ENCODE assay signal across 24 cellular contexts in the genomic region with DNA sequence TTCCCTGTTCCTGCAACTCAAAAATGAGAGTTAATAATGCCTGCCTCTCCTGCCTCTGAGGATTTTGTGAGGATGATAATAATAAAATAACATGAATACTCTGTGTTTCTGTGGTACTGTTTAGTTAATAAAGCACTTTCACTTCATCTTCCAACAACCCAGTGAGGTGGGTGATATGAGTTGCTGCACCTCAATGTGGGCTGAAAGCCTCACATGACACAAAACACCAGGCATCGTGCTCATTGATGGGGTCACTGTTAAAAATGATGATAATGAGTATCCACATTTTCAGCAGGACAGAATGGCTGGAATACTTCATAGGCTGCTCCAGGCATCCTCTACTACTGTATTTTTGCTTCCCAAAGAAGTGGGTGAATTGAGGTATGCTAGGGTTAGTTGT.
DNase-seq lines count a peak whose midpoint lies in the region; ATAC-seq, FAIRE-seq and TF ChIP-seq lines count a peak whose summit lies in the region.
"Had no signal": no experiment of that assay in that cellular context is flagged by ENCODE, and none has a peak within 500 bp of the region (broad histone marks: within the 10 kb centered on the region; RNA-seq: fewer than 3 reads in every experiment).

No MANE protein-coding gene starts in this region.

- DNase-seq in A549 (ENCODE audit: low read depth in 1 of 2, low spot score in 1 of 2), result no peak
- DNase-seq in globus pallidus (ENCODE audit: low spot score), result no peak
- DNase-seq in SK-N-DZ (ENCODE audit: low spot score), result no peak
- DNase-seq in heart left ventricle, result no peak
- DNase-seq: 8988T; CD8-positive, alpha-beta T cell; COR-L47; DMS 273 treated with DMSO at 0.1 percent for 48 hours; DMS53; DND-41; EL; GM23248; H7; HFFc6; Karpas-422; KBM-7 had no signal

- peak; percentile 18 for FAIRE-seq in A549 (lab: Jason Lieb, UNC)
- FAIRE-seq: HepG2 had no signal

- TF ChIP-seq RAD21 in A549 (conservative IDR thresholded peaks at IDR 0.05 in 1 of 2, IDR thresholded peaks at IDR 0.05 in 1 of 2), result no peak

- intact Hi-C loops in heart left ventricle (cut with DNase I), result no loop called here

- no peaks in the 10 kb centered on the region for H3K36me3 ChIP-seq in heart left ventricle
- H3K36me3 ChIP-seq: BLaER1 treated with 17β-estradiol and CSF1 and Interleukin-3, amounts not matched to agents 10 nM and 100 nM had no signal

- H3K4me3 ChIP-seq in A549, result no peak overlapping the region
- no peak overlapping the region for H3K4me3 ChIP-seq in heart left ventricle
- H3K4me3 ChIP-seq: BLaER1 treated with 17β-estradiol and CSF1 and Interleukin-3, amounts not matched to agents 10 nM and 100 nM; GM23248 had no signal

- POLR2A ChIA-PET in A549 (lab: Yijun Ruan, JAX), result no interaction called here

- H3K9me3 ChIP-seq in A549 (no peaks in the 10 kb centered on the region), heart left ventricle (no peaks in the 10 kb centered on the region)
- H3K9me3 ChIP-seq: BLaER1 treated with 17β-estradiol and CSF1 and Interleukin-3, amounts not matched to agents 10 nM and 100 nM had no signal

- ATAC-seq in A549 (no peak), GM18511 (IDR thresholded peaks at IDR 0.05; ENCODE audit: unreplicated experiment) (peak; percentile 55), GM19395 (IDR thresholded peaks at IDR 0.05; ENCODE audit: unreplicated experiment) (peak; percentile 67), HG03442 (IDR thresholded peaks at IDR 0.05; ENCODE audit: unreplicated experiment) (peak; percentile 58), heart left ventricle (no peak), HG03378 (IDR thresholded peaks at IDR 0.05; ENCODE audit: unreplicated experiment) (no peak)
- ATAC-seq: CD8-positive, alpha-beta T cell; HCT116 had no signal

- no peak for TF ChIP-seq CTCF in A549 (IDR thresholded peaks at IDR 0.05)
- TF ChIP-seq CTCF in heart left ventricle (IDR thresholded peaks at IDR 0.05), result no peak

- no peak for TF ChIP-seq EP300 in A549 (IDR thresholded peaks at IDR 0.05)

- CTCF ChIA-PET in A549 (lab: Yijun Ruan, JAX), result no interaction called here

- TF ChIP-seq POLR2A in A549 (IDR thresholded peaks at IDR 0.05; ENCODE audit: low read length) (no peak), heart left ventricle (IDR thresholded peaks at IDR 0.05) (no peak)

- no peak overlapping the region for H3K4me2 ChIP-seq in A549
- H3K4me2 ChIP-seq: BLaER1 treated with 17β-estradiol and CSF1 and Interleukin-3, amounts not matched to agents 10 nM and 100 nM had no signal

- H3K4me1 ChIP-seq in A549 (peaks cover 7% of the 10 kb centered on the region; the same call in 2 of the 3 replicates), heart left ventricle (peaks cover 0 to 7% (median 2%) of the 10 kb centered on the region in 12 donors)
- H3K4me1 ChIP-seq: BLaER1 treated with 17β-estradiol and CSF1 and Interleukin-3, amounts not matched to agents 10 nM and 100 nM had no signal

- WGBS in A549 (ENCODE audit: missing lambda C conversion rate), result 85% methylated on average over 1 of the region's 1 CpG
- WGBS in heart left ventricle, 4 donors, result 64 to 81% (median 79%) methylated on average over 1 of the region's 1 CpG

- H3K27ac ChIP-seq in A549 (no peak overlapping the region), heart left ventricle (no peak overlapping the region)
- H3K27ac ChIP-seq: BLaER1 treated with 17β-estradiol and CSF1 and Interleukin-3, amounts not matched to agents 10 nM and 100 nM; GM23248; HL-60 had no signal

- no peaks in the 10 kb centered on the region for H3K27me3 ChIP-seq in heart left ventricle
- H3K27me3 ChIP-seq: BLaER1 treated with 17β-estradiol and CSF1 and Interleukin-3, amounts not matched to agents 10 nM and 100 nM had no signal

TF ChIP-seq in A549, 52 proteins besides CTCF, POLR2A, EP300 and RAD21:
- TF ChIP-seq, protein P1, sequence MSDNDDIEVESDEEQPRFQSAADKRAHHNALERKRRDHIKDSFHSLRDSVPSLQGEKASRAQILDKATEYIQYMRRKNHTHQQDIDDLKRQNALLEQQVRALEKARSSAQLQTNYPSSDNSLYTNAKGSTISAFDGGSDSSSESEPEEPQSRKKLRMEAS (IDR thresholded peaks at IDR 0.05), result no peak
- TF ChIP-seq MAZ (IDR thresholded peaks at IDR 0.05; ENCODE audit: borderline replicate concordance, low read depth, low read length), result no peak
- no peak for TF ChIP-seq HOXB13 (CRISPR knock-in tag; IDR thresholded peaks at IDR 0.05; ENCODE audit: low read depth)
- no peak for TF ChIP-seq EHF (CRISPR knock-in tag; IDR thresholded peaks at IDR 0.05)
- no peak for TF ChIP-seq BHLHE40 (IDR thresholded peaks at IDR 0.05; ENCODE audit: low read depth, low read length)
- TF ChIP-seq, protein P2, sequence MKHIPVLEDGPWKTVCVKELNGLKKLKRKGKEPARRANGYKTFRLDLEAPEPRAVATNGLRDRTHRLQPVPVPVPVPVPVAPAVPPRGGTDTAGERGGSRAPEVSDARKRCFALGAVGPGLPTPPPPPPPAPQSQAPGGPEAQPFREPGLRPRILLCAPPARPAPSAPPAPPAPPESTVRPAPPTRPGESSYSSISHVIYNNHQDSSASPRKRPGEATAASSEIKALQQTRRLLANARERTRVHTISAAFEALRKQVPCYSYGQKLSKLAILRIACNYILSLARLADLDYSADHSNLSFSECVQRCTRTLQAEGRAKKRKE (CRISPR knock-in tag; IDR thresholded peaks at IDR 0.05; ENCODE audit: low read depth), result no peak
- no peak for TF ChIP-seq KDM5A (IDR thresholded peaks at IDR 0.05)
- no peak for TF ChIP-seq ESRRA (IDR thresholded peaks at IDR 0.05; ENCODE audit: borderline replicate concordance, low read length)
- TF ChIP-seq, protein P3, sequence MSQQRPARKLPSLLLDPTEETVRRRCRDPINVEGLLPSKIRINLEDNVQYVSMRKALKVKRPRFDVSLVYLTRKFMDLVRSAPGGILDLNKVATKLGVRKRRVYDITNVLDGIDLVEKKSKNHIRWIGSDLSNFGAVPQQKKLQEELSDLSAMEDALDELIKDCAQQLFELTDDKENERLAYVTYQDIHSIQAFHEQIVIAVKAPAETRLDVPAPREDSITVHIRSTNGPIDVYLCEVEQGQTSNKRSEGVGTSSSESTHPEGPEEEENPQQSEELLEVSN (IDR thresholded peaks at IDR 0.05; ENCODE audit: borderline replicate concordance, low read depth), result no peak
- no peak for TF ChIP-seq RARB (CRISPR knock-in tag; IDR thresholded peaks at IDR 0.05)
- no peak for TF ChIP-seq FOXS1 (CRISPR knock-in tag; IDR thresholded peaks at IDR 0.05)
- TF ChIP-seq SREBF2 (IDR thresholded peaks at IDR 0.05), result no peak
- no peak for TF ChIP-seq ZC3H11A (IDR thresholded peaks at IDR 0.05)
- TF ChIP-seq TP53 (CRISPR knock-in tag; IDR thresholded peaks at IDR 0.05), result no peak
- TF ChIP-seq HDAC2 (IDR thresholded peaks at IDR 0.05), result no peak
- TF ChIP-seq PHF8 (IDR thresholded peaks at IDR 0.05; ENCODE audit: borderline replicate concordance, low read depth), result no peak
- TF ChIP-seq SMC3 (IDR thresholded peaks at IDR 0.05), result no peak
- no peak for TF ChIP-seq CBX8 (IDR thresholded peaks at IDR 0.05)
- TF ChIP-seq ZFP36 (IDR thresholded peaks at IDR 0.05; ENCODE audit: borderline replicate concordance, partially characterized antibody), result no peak

Comparison
In these comparisons a context has a peak if more than half of its experiments do, and no peak if none do; other contexts are left out.
1. ATAC-seq: peak in GM18511 (single experiment), GM19395 (single experiment) and HG03442 (single experiment); none in A549 (0 of 2), heart left ventricle (0 of 4) and HG03378 (single experiment).